Comparison of ENCODE assay signal across 12 cellular contexts in genomic region chr5:131495536-131496399, GRCh38.
DNase-seq lines count a peak whose midpoint lies in the region; ATAC-seq, FAIRE-seq and TF ChIP-seq lines count a peak whose summit lies in the region.
"Had no signal": no experiment of that assay in that cellular context is flagged by ENCODE, and none has a peak within 500 bp of the region (broad histone marks: within the 10 kb centered on the region; RNA-seq: fewer than 3 reads in every experiment).

No MANE protein-coding gene starts in this region.

- H3K27me3 ChIP-seq in breast epithelium = no peaks in the 10 kb centered on the region

- H3K4me1 ChIP-seq in breast epithelium = no peaks in the 10 kb centered on the region

- no peak for DNase-seq in activated naive CD8-positive, alpha-beta T cell treated with anti-CD3 and anti-CD28 coated beads for 36 hours
- no peak for DNase-seq in endothelial cell (ENCODE audit: low spot score)
- DNase-seq in activated CD4-positive, alpha-beta T cell treated with anti-CD3 and anti-CD28 coated beads, Interleukin-2, amount 50 U/mL, for 4 hours = no peak
- no peak for DNase-seq in breast epithelium (ENCODE audit: low spot score in 2 of 2)
- no peak for DNase-seq in HTR-8/SVneo (ENCODE audit: insufficient read length, low spot score)
- DNase-seq: NCI-H187 treated with DMSO at 0.1 percent for 48 hours; stimulated activated CD4-positive, alpha-beta T cell treated with anti-CD3 and anti-CD28 coated beads, Interleukin-4, amount 100 ng/mL, for 24 hours; stimulated activated naive CD8-positive, alpha-beta T cell treated with anti-CD3 and anti-CD28 coated beads, Interleukin-15, Interleukin-2, amounts not matched to agents 100 U/mL and 50 U/mL, for 24 hours had no signal

- no peak for FAIRE-seq in HTR-8/SVneo (lab: Jason Lieb, UNC)

- TF ChIP-seq CTCF in endothelial cell (IDR thresholded peaks at IDR 0.05; ENCODE audit: unreplicated experiment) (no peak), breast epithelium (IDR thresholded peaks at IDR 0.05) (no peak)

- intact Hi-C loops in breast epithelium (cut with DNase I; ENCODE audit: low total_unique reads) = no loop called here

- H3K27me3 Mint-ChIP-seq in activated naive CD8-positive, alpha-beta T cell treated with anti-CD3 and anti-CD28 coated beads for 36 hours = no peaks in the 10 kb centered on the region
- peaks cover 3% of the 10 kb centered on the region for H3K27me3 Mint-ChIP-seq in endothelial cell (ENCODE audit: unreplicated experiment)

- peak overlapping the region; percentile 11 for H3K27ac Mint-ChIP-seq in activated naive CD8-positive, alpha-beta T cell treated with anti-CD3 and anti-CD28 coated beads for 36 hours
- H3K27ac Mint-ChIP-seq in endothelial cell (ENCODE audit: unreplicated experiment) = no peak overlapping the region

- H3K9me3 ChIP-seq in breast epithelium = no peaks in the 10 kb centered on the region

- H3K36me3 Mint-ChIP-seq in activated naive CD8-positive, alpha-beta T cell treated with anti-CD3 and anti-CD28 coated beads for 36 hours = peaks cover 47% of the 10 kb centered on the region
- peaks cover 6% of the 10 kb centered on the region for H3K36me3 Mint-ChIP-seq in endothelial cell (ENCODE audit: low read depth, unreplicated experiment)

- TF ChIP-seq POLR2A in breast epithelium (IDR thresholded peaks at IDR 0.05) = no peak

- no peaks in the 10 kb centered on the region for H3K9me3 Mint-ChIP-seq in activated naive CD8-positive, alpha-beta T cell treated with anti-CD3 and anti-CD28 coated beads for 36 hours
- no peaks in the 10 kb centered on the region for H3K9me3 Mint-ChIP-seq in endothelial cell (ENCODE audit: unreplicated experiment)

- H3K4me1 Mint-ChIP-seq in activated naive CD8-positive, alpha-beta T cell treated with anti-CD3 and anti-CD28 coated beads for 36 hours = peaks cover 29% of the 10 kb centered on the region
- peaks cover 8% of the 10 kb centered on the region for H3K4me1 Mint-ChIP-seq in endothelial cell (ENCODE audit: unreplicated experiment)

- H3K36me3 ChIP-seq in breast epithelium = no peaks in the 10 kb centered on the region

- peak; percentile 42 for ATAC-seq in GM18517 (IDR thresholded peaks at IDR 0.05; ENCODE audit: unreplicated experiment)
- peak; percentile 5 for ATAC-seq in GM21367 (IDR thresholded peaks at IDR 0.05; ENCODE audit: unreplicated experiment)
- peak; percentile 40 for ATAC-seq in HG02973 (IDR thresholded peaks at IDR 0.05; ENCODE audit: unreplicated experiment)

- no peak overlapping the region for H3K4me3 Mint-ChIP-seq in activated naive CD8-positive, alpha-beta T cell treated with anti-CD3 and anti-CD28 coated beads for 36 hours
- H3K4me3 Mint-ChIP-seq in endothelial cell (ENCODE audit: unreplicated experiment) = no peak overlapping the region

- H3K4me3 ChIP-seq in breast epithelium = no peak overlapping the region

- no peak overlapping the region for H3K27ac ChIP-seq in breast epithelium
- H3K27ac ChIP-seq: C4-2B had no signal
